12 cellular contexts compared by ENCODE assay signal in the genomic region with DNA sequence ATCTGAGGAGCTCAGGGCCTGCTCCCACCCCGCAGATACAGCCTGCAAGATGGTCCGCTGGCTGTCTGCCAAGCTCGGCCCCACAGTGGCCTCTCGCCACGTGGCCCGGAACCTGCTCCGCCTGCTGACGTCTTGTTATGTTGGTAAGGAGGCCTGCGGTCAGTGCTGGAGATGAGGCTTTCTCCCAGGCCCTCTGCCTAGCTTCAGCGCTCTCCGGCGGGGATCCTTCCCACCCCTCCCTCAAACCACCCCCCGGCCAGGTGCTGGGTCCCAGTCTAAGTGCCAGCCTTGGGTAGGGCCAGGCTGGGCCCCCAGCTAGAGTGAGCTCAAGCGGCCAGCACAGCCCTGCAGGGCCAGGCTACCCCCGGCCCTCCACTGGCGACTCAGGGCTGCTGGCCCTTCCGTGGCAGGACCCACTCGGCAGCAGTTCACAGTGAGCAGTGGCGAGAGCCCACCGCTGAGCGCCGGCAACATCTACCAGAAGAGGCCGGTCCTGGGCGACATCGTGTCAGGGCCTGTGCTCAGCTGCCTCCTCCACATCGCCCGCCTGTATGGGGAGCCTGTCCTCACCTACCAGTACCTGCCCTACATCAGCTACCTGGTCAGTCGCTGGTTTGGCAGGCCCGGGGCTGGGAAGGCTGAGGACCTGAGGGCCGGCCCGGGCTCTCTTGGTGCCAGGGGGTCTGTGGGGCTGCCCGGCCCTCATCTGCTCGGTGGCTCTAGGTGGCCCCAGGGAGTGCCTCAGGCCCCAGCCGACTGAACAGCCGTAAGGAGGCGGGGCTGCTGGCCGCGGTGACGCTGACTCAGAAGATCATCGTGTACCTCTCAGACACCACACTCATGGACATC. TPM values are rescaled to one million over a fixed set of nuclear protein-coding genes. Genes with fewer than 3 reads are reported as not detected.
DNase-seq lines count a peak whose midpoint lies in the region; ATAC-seq and TF ChIP-seq lines count a peak whose summit lies in the region.
"Had no signal": no experiment of that assay in that cellular context is flagged by ENCODE, and none has a peak within 500 bp of the region (broad histone marks: within the 10 kb centered on the region; RNA-seq: fewer than 3 reads in every experiment).

No MANE protein-coding gene starts in this region.

- H3K4me3 ChIP-seq in esophagus (ENCODE audit: low read depth in 1 of 2, low read length in 2 of 2) (no peak overlapping the region), muscle layer of duodenum (ENCODE audit: low read depth in 1 of 2, low read length in 2 of 2) (peak overlapping the region in 1 of 2 donors; percentile 12), aorta (ENCODE audit: low read length in 2 of 2) (no peak overlapping the region)
- H3K4me3 ChIP-seq: thoracic aorta had no signal

- peaks cover 2 to 6% of the 10 kb centered on the region in 2 donors for H3K4me1 ChIP-seq in esophagus (ENCODE audit: control insufficient read depth in 2 of 2, insufficient read depth in 2 of 2, low read length in 1 of 2)
- H3K4me1 ChIP-seq in muscle layer of duodenum (ENCODE audit: control insufficient read depth in 1 of 2, insufficient read depth in 2 of 2, low read length in 2 of 2), result peaks cover 0 to 16% of the 10 kb centered on the region in 2 donors
- no peaks in the 10 kb centered on the region for H3K4me1 ChIP-seq in aorta (ENCODE audit: control insufficient read depth in 1 of 2, insufficient read depth in 2 of 2, low read length in 2 of 2)

- peaks cover 43% of the 10 kb centered on the region for H3K4me1 Mint-ChIP-seq in stimulated activated naive CD8-positive, alpha-beta T cell treated with anti-CD3 and anti-CD28 coated beads, Interleukin-15, amount 100 ng/mL, for 72 hours
- peaks cover 1% of the 10 kb centered on the region; the same call in 1 of the 2 replicates for H3K4me1 Mint-ChIP-seq in WTC11

- intact Hi-C loops in aorta (cut with DNase I), result no loop called here

- 62 to 67% methylated on average over 39 to 40 of the region's 40 CpGs for WGBS in esophagus, 2 donors
- WGBS in aorta, 2 donors, result 86 to 89% methylated on average over 39 to 40 of the region's 40 CpGs

- no peak for TF ChIP-seq CTCF in WTC11 (IDR thresholded peaks at IDR 0.05)

- H3K9me3 Mint-ChIP-seq in stimulated activated naive CD8-positive, alpha-beta T cell treated with anti-CD3 and anti-CD28 coated beads, Interleukin-15, amount 100 ng/mL, for 72 hours, result no peaks in the 10 kb centered on the region
- no peaks in the 10 kb centered on the region for H3K9me3 Mint-ChIP-seq in WTC11
- H3K9me3 Mint-ChIP-seq: naive B cell had no signal

- peak overlapping the region in 1 of 2 donors; percentile 34 for H3K27ac Mint-ChIP-seq in stimulated activated naive CD8-positive, alpha-beta T cell treated with anti-CD3 and anti-CD28 coated beads, Interleukin-15, amount 100 ng/mL, for 72 hours
- no peak overlapping the region for H3K27ac Mint-ChIP-seq in WTC11

- no peak for DNase-seq in stimulated activated naive CD8-positive, alpha-beta T cell treated with anti-CD3 and anti-CD28 coated beads, Interleukin-15, amount 100 ng/mL, for 72 hours
- DNase-seq in stimulated activated naive CD8-positive, alpha-beta T cell treated with anti-CD3 and anti-CD28 coated beads, Interleukin-15, Interleukin-2, amounts not matched to agents 100 U/mL and 50 U/mL, for 24 hours, result no peak
- DNase-seq in aorta (peak; percentile 80 to 93), WTC11 (ENCODE audit: low spot score) (no peak)
- no peak for DNase-seq in stimulated activated CD4-positive, alpha-beta T cell treated with anti-CD3 and anti-CD28 coated beads, Interleukin-15, amount 100 ng/mL, for 24 hours
- DNase-seq: naive B cell had no signal

- H3K36me3 ChIP-seq in esophagus (ENCODE audit: control insufficient read depth in 2 of 2, insufficient read depth in 2 of 2, low read length in 1 of 2) (peaks cover 2 to 45% of the 10 kb centered on the region in 2 donors), muscle layer of duodenum (ENCODE audit: control insufficient read depth in 1 of 2, insufficient read depth in 2 of 2, low read length in 2 of 2) (peaks cover 0 to 60% of the 10 kb centered on the region in 2 donors), aorta (ENCODE audit: control insufficient read depth in 1 of 2, insufficient read depth in 2 of 2, low read length in 1 of 2) (peaks cover 0 to 1% of the 10 kb centered on the region in 2 donors)

- no peak overlapping the region for H3K4me3 Mint-ChIP-seq in stimulated activated naive CD8-positive, alpha-beta T cell treated with anti-CD3 and anti-CD28 coated beads, Interleukin-15, amount 100 ng/mL, for 72 hours
- no peak overlapping the region for H3K4me3 Mint-ChIP-seq in WTC11
- H3K4me3 Mint-ChIP-seq: naive B cell had no signal

- CTCF ChIA-PET in WTC11 (lab: Charles Lee), result no interaction called here

- H3K9me3 ChIP-seq in esophagus (ENCODE audit: control insufficient read depth in 2 of 2, insufficient read depth in 1 of 2, low read depth in 1 of 2, low read length in 1 of 2), result no peaks in the 10 kb centered on the region
- no peaks in the 10 kb centered on the region for H3K9me3 ChIP-seq in muscle layer of duodenum (ENCODE audit: control insufficient read depth in 1 of 2, low read length in 2 of 2)
- no peaks in the 10 kb centered on the region for H3K9me3 ChIP-seq in aorta (ENCODE audit: control insufficient read depth, low read length)
- H3K9me3 ChIP-seq: BLaER1 treated with 17β-estradiol and CSF1 and Interleukin-3, amounts not matched to agents 10 nM and 100 nM; thoracic aorta had no signal

- H3K27ac ChIP-seq in esophagus (ENCODE audit: low read depth in 2 of 2, low read length in 1 of 2), result peak overlapping the region; percentile 67 to 73
- peak overlapping the region; percentile 39 for H3K27ac ChIP-seq in muscle layer of duodenum (ENCODE audit: low read length)
- H3K27ac ChIP-seq in aorta (ENCODE audit: low read depth in 1 of 2, low read length in 2 of 2), result no peak overlapping the region
- H3K27ac ChIP-seq: thoracic aorta had no signal

- ATAC-seq in stimulated activated naive CD8-positive, alpha-beta T cell treated with anti-CD3 and anti-CD28 coated beads, Interleukin-15, amount 100 ng/mL, for 72 hours, result peak; percentile 35
- no peak for ATAC-seq in stimulated activated naive CD8-positive, alpha-beta T cell treated with anti-CD3 and anti-CD28 coated beads, Interleukin-15, Interleukin-2, amounts not matched to agents 100 U/mL and 50 U/mL, for 24 hours
- ATAC-seq in aorta (ENCODE audit: low FRiP score) (peak; percentile 80), WTC11 (no peak), GM19463 (IDR thresholded peaks at IDR 0.05; ENCODE audit: unreplicated experiment) (no peak)

- H3K36me3 Mint-ChIP-seq in WTC11, result no peaks in the 10 kb centered on the region; the same call in 1 of the 2 replicates

- H3K27me3 ChIP-seq in esophagus (ENCODE audit: control insufficient read depth in 1 of 2, insufficient read depth in 2 of 2, low read length in 2 of 2) (no peaks in the 10 kb centered on the region), muscle layer of duodenum (ENCODE audit: low read depth, low read length) (no peaks in the 10 kb centered on the region), aorta (ENCODE audit: control insufficient read depth in 1 of 2, insufficient read depth in 2 of 2, low read length in 1 of 2) (no peaks in the 10 kb centered on the region)
- H3K27me3 ChIP-seq: BLaER1 treated with 17β-estradiol and CSF1 and Interleukin-3, amounts not matched to agents 10 nM and 100 nM had no signal

- POLR2A ChIA-PET in WTC11 (lab: Charles Lee), result no interaction called here

- no peaks in the 10 kb centered on the region for H3K27me3 Mint-ChIP-seq in stimulated activated naive CD8-positive, alpha-beta T cell treated with anti-CD3 and anti-CD28 coated beads, Interleukin-15, amount 100 ng/mL, for 72 hours
- no peaks in the 10 kb centered on the region for H3K27me3 Mint-ChIP-seq in WTC11 (ENCODE audit: low read depth)
- H3K27me3 Mint-ChIP-seq: naive B cell had no signal

TF ChIP-seq in WTC11, 78 proteins besides CTCF, POLR2A, EP300 and RAD21 (continues in another document):
- TF ChIP-seq, protein P1, sequence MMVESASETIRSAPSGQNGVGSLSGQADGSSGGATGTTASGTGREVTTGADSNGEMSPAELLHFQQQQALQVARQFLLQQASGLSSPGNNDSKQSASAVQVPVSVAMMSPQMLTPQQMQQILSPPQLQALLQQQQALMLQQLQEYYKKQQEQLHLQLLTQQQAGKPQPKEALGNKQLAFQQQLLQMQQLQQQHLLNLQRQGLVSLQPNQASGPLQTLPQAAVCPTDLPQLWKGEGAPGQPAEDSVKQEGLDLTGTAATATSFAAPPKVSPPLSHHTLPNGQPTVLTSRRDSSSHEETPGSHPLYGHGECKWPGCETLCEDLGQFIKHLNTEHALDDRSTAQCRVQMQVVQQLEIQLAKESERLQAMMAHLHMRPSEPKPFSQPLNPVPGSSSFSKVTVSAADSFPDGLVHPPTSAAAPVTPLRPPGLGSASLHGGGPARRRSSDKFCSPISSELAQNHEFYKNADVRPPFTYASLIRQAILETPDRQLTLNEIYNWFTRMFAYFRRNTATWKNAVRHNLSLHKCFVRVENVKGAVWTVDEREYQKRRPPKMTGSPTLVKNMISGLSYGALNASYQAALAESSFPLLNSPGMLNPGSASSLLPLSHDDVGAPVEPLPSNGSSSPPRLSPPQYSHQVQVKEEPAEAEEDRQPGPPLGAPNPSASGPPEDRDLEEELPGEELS (CRISPR knock-in tag; IDR thresholded peaks at IDR 0.05), result no peak
- no peak for TF ChIP-seq FOXJ3 (CRISPR knock-in tag; IDR thresholded peaks at IDR 0.05; ENCODE audit: borderline replicate concordance)

RNA-seq across cellular contexts. Expression of a gene that starts 6.1 kb away (rescaled TPM):
- 10 to 100 TPM in 1 of 2 donors, 1 to 10 TPM in 1; 8.5 to 10.7 TPM for polyA plus RNA-seq in esophagus
- total RNA-seq in aorta, result 10 to 100 TPM; 16.1 to 27.3 TPM
- 10 to 100 TPM in 1 of 2 donors, 1 to 10 TPM in 1; 3.0 to 13.1 TPM for polyA plus RNA-seq in aorta
- total RNA-seq in WTC11 (2021), result 14.0 to 16.4 TPM (median 15.1 TPM) in 3 replicates

RNA-seq across cellular contexts. Expression of a gene that starts 12.1 kb away (rescaled TPM):
- polyA plus RNA-seq in esophagus, result 1 to 10 TPM; 1.9 to 2.9 TPM
- 10 to 100 TPM; 14.9 to 15.1 TPM for total RNA-seq in aorta
- 1 to 10 TPM in 1 of 2 donors, under 1 TPM in 1; 0.13 to 1.0 TPM for polyA plus RNA-seq in aorta
- 1.6 to 2.7 TPM (median 2.1 TPM) in 3 replicates for total RNA-seq in WTC11 (2021)

RNA-seq across cellular contexts. Expression of a gene that starts 20.4 kb away (rescaled TPM):
- 1 to 10 TPM; 3.6 to 3.8 TPM for polyA plus RNA-seq in esophagus
- 1 to 10 TPM; 9.5 to 10.0 TPM for total RNA-seq in aorta
- polyA plus RNA-seq in aorta, result 1 to 10 TPM; 2.7 to 3.5 TPM
- total RNA-seq in WTC11 (2021), result 1.4 to 1.9 TPM (median 1.4 TPM) in 3 replicates

RNA-seq across cellular contexts. Expression of a gene that starts 31.3 kb away (rescaled TPM):
- 10 to 100 TPM; 49.0 to 56.7 TPM for polyA plus RNA-seq in esophagus
- 100 to 1,000 TPM; 378 to 941 TPM for total RNA-seq in aorta
- polyA plus RNA-seq in aorta, result 10 to 100 TPM in 1 of 2 donors, 1 to 10 TPM in 1; 5.3 to 48.1 TPM
- 16.7 to 26.2 TPM (median 22.1 TPM) in 3 replicates for total RNA-seq in WTC11 (2021)
- total RNA-seq: T-helper 1 cell treated with Interleukin-12 subunit alpha and Interleukin-12 subunit beta and Interleukin-4 antibody, amounts not matched to agents 30 ng/mL and 1 ng/mL, for 36 hours had no signal

RNA-seq across cellular contexts. Expression of a gene that starts 45.9 kb away (rescaled TPM):
- 10 to 100 TPM; 74.5 to 82.1 TPM for polyA plus RNA-seq in esophagus
- 100 to 1,000 TPM; 183 to 235 TPM for total RNA-seq in aorta
- 10 to 100 TPM; 14.7 to 88.9 TPM for polyA plus RNA-seq in aorta
- 323 to 388 TPM (median 328 TPM) in 3 replicates for total RNA-seq in WTC11 (2021)

Comparison
In these comparisons a context has a peak if more than half of its experiments do, and no peak if none do; other contexts are left out.
1. ATAC-seq: peak in stimulated activated naive CD8-positive, alpha-beta T cell treated with anti-CD3 and anti-CD28 coated beads, Interleukin-15, amount 100 ng/mL, for 72 hours (single experiment) and aorta (single experiment); none in stimulated activated naive CD8-positive, alpha-beta T cell treated with anti-CD3 and anti-CD28 coated beads, Interleukin-15, Interleukin-2, amounts not matched to agents 100 U/mL and 50 U/mL, for 24 hours (single experiment), WTC11 (single experiment) and GM19463 (single experiment).
2. DNase-seq: peak in aorta (2 of 2); none in stimulated activated naive CD8-positive, alpha-beta T cell treated with anti-CD3 and anti-CD28 coated beads, Interleukin-15, amount 100 ng/mL, for 72 hours (0 of 2), stimulated activated naive CD8-positive, alpha-beta T cell treated with anti-CD3 and anti-CD28 coated beads, Interleukin-15, Interleukin-2, amounts not matched to agents 100 U/mL and 50 U/mL, for 24 hours (single experiment), WTC11 (single experiment) and stimulated activated CD4-positive, alpha-beta T cell treated with anti-CD3 and anti-CD28 coated beads, Interleukin-15, amount 100 ng/mL, for 24 hours (single experiment).
3. H3K27ac ChIP-seq: peak in esophagus (2 of 2) and muscle layer of duodenum (single experiment); none in aorta (0 of 2).